Comparison of ENCODE assay signal across 8 cellular contexts in genomic region chr2:74690571-74690970, GRCh38. TPM values are rescaled to one million over a fixed set of nuclear protein-coding genes. Genes with fewer than 3 reads are reported as not detected.
A peak's percentile ranks its signal among the peaks of the same experiment; 100 is the strongest.
DNase-seq lines count a peak whose midpoint lies in the region; ATAC-seq and TF ChIP-seq lines count a peak whose summit lies in the region.

No MANE protein-coding gene starts in this region.

- H3K27ac Mint-ChIP-seq in Calu3 (ENCODE audit: unreplicated experiment): no peak overlapping the region
- no peak overlapping the region for H3K27ac Mint-ChIP-seq in immature natural killer cell
- H3K27ac Mint-ChIP-seq in stimulated activated naive CD8-positive, alpha-beta T cell treated with anti-CD3 and anti-CD28 coated beads, Interleukin-15, amount 100 ng/mL, for 72 hours: no peak overlapping the region

- H3K36me3 ChIP-seq in brain microvascular endothelial cell (replicated peaks): no peaks in the 10 kb centered on the region

- intact Hi-C loops in Calu3 (cut with micrococcal nuclease; ENCODE audit: unreplicated experiment): loop anchor here (1.0 to 5.0 kb wide), 4 partner anchors 147 to 714 kb away; no protein-coding TSS in a partner anchor

- ATAC-seq in GM18867 (IDR thresholded peaks at IDR 0.05; ENCODE audit: unreplicated experiment) (peak; percentile 87), HG03469 (IDR thresholded peaks at IDR 0.05; ENCODE audit: unreplicated experiment) (peak; percentile 82), HG03442 (IDR thresholded peaks at IDR 0.05; ENCODE audit: unreplicated experiment) (no peak)
- ATAC-seq in stimulated activated naive CD8-positive, alpha-beta T cell treated with anti-CD3 and anti-CD28 coated beads, Interleukin-15, amount 100 ng/mL, for 72 hours: peak; percentile 79

- H3K27me3 ChIP-seq in brain microvascular endothelial cell (replicated peaks): no peaks in the 10 kb centered on the region

- peaks cover 31% of the 10 kb centered on the region for H3K4me1 Mint-ChIP-seq in Calu3 (ENCODE audit: low read depth, unreplicated experiment)
- H3K4me1 Mint-ChIP-seq in immature natural killer cell: no peaks in the 10 kb centered on the region
- H3K4me1 Mint-ChIP-seq in stimulated activated naive CD8-positive, alpha-beta T cell treated with anti-CD3 and anti-CD28 coated beads, Interleukin-15, amount 100 ng/mL, for 72 hours: no peaks in the 10 kb centered on the region

- no peak overlapping the region for H3K4me3 ChIP-seq in brain microvascular endothelial cell (ENCODE audit: low read depth, low read length)

- in situ Hi-C loops in brain microvascular endothelial cell (cut with HindIII; ENCODE audit: low pct_ligation_motif_present, low sequenced_read_pairs): loop anchor here (25.0 kb wide), 1 partner anchor 172 kb away; no protein-coding TSS in a partner anchor

- H3K4me3 Mint-ChIP-seq in Calu3 (ENCODE audit: low read depth, unreplicated experiment): no peak overlapping the region
- no peak overlapping the region for H3K4me3 Mint-ChIP-seq in immature natural killer cell
- no peak overlapping the region for H3K4me3 Mint-ChIP-seq in stimulated activated naive CD8-positive, alpha-beta T cell treated with anti-CD3 and anti-CD28 coated beads, Interleukin-15, amount 100 ng/mL, for 72 hours

- H3K36me3 Mint-ChIP-seq in Calu3 (ENCODE audit: insufficient read depth, unreplicated experiment): no peaks in the 10 kb centered on the region
- H3K36me3 Mint-ChIP-seq in immature natural killer cell: peaks cover 0 to 10% (median 5%) of the 10 kb centered on the region in 3 donors

- DNase-seq in Calu3: peak; percentile 59
- peak; percentile 46 for DNase-seq in NCI-H748 (lab: John Stamatoyannopoulos, UW; ENCODE audit: unreplicated experiment)
- DNase-seq in brain microvascular endothelial cell: peak; percentile 52
- peak in 2 of 3 donors; percentile 6 to 7 for DNase-seq in immature natural killer cell
- peak; percentile 16 to 18 for DNase-seq in stimulated activated naive CD8-positive, alpha-beta T cell treated with anti-CD3 and anti-CD28 coated beads, Interleukin-15, amount 100 ng/mL, for 72 hours

- no peaks in the 10 kb centered on the region for H3K27me3 Mint-ChIP-seq in Calu3 (ENCODE audit: unreplicated experiment)
- peaks cover 0 to 4% (median 2%) of the 10 kb centered on the region in 3 donors for H3K27me3 Mint-ChIP-seq in immature natural killer cell (ENCODE audit: low read depth in 3 of 3)
- H3K27me3 Mint-ChIP-seq in stimulated activated naive CD8-positive, alpha-beta T cell treated with anti-CD3 and anti-CD28 coated beads, Interleukin-15, amount 100 ng/mL, for 72 hours: no peaks in the 10 kb centered on the region

- H3K27ac ChIP-seq in brain microvascular endothelial cell: no peak overlapping the region

- H3K9me3 Mint-ChIP-seq in Calu3 (ENCODE audit: low read depth, unreplicated experiment) (no peaks in the 10 kb centered on the region), immature natural killer cell (no peaks in the 10 kb centered on the region)
- H3K9me3 Mint-ChIP-seq in stimulated activated naive CD8-positive, alpha-beta T cell treated with anti-CD3 and anti-CD28 coated beads, Interleukin-15, amount 100 ng/mL, for 72 hours: no peaks in the 10 kb centered on the region

- CTCF ChIA-PET in Calu3 (lab: Charles Lee): interaction anchor here (0.6 to 1.0 kb wide), 7 partner anchors 25 to 187 kb away, joined by 3 to 4 read pairs (median 4); no protein-coding TSS in a partner anchor

- no TSS peak for BruUV-seq in Calu3 (replicated peaks; lab: Mats Ljungman, UMichigan)

- peak; percentile 68 for TF ChIP-seq CTCF in Calu3 (IDR thresholded peaks at IDR 0.05; ENCODE audit: unreplicated experiment)
- peak; percentile 81 for TF ChIP-seq CTCF in brain microvascular endothelial cell (IDR thresholded peaks at IDR 0.05; ENCODE audit: low read depth, low read length, missing control alignments)

RNA-seq across cellular contexts. Expression of gene SEMA4F, which starts 36.5 kb away (rescaled TPM):
- total RNA-seq in Calu3 (2022): 9.5 and 10.1 TPM in 2 replicates
- polyA plus RNA-seq in immature natural killer cell: 1 to 10 TPM; 3.7 to 9.5 (median 6.7) TPM

RNA-seq across cellular contexts. Expression of gene M1AP, which starts 42.4 kb away (rescaled TPM):
- total RNA-seq in Calu3 (2022): not detected in 2 replicates
- polyA plus RNA-seq in immature natural killer cell: not detected

Comparison
In these comparisons a context has a peak if more than half of its experiments do, and no peak if none do; other contexts are left out.
1. DNase-seq: peak in every context shown above with its lines; median percentile 59 in Calu3; 52 in brain microvascular endothelial cell; 46 in NCI-H748; 17 in stimulated activated naive CD8-positive, alpha-beta T cell treated with anti-CD3 and anti-CD28 coated beads, Interleukin-15, amount 100 ng/mL, for 72 hours; 6 in immature natural killer cell.